ENCODE assay signal across 30 cellular contexts in the genomic region with DNA sequence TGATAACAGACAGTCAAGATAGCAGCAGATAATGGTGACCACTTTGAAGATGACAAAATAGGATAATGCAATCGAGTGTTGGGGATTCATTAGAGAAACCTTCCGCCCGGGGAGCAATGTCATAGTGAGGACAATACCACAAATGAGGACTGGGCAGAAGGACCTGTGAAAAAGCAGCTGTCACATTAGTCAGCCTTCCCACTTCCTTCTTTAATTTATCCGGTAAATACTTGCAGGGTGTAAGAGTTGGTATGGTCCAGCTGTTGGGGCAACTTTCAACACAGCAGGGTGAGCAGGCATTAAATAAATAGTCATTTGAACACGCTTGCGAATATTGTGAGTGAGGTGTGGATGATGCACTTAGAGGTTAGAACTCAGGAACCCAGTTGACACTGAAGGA.
"Had no signal": no experiment of that assay in that cellular context is flagged by ENCODE, and none has a peak within 500 bp of the region (broad histone marks: within the 10 kb centered on the region; RNA-seq: fewer than 3 reads in every experiment).

No MANE protein-coding gene starts in this region.

- H3K9ac ChIP-seq: neural progenitor cell, parathyroid adenoma had no signal

- H3K79me2 ChIP-seq: parathyroid adenoma had no signal

- H3K27ac ChIP-seq: neural progenitor cell, parathyroid adenoma, right atrium auricular region, stomach, thyroid gland, upper lobe of left lung, vagina had no signal

- H3K9me3 ChIP-seq: right atrium auricular region, stomach, thyroid gland, upper lobe of left lung, vagina had no signal

- H3K27me3 ChIP-seq: neural progenitor cell, right atrium auricular region, upper lobe of left lung, vagina had no signal

- H3K4me2 ChIP-seq: neural progenitor cell had no signal

- H3K4me1 ChIP-seq: neural progenitor cell, parathyroid adenoma, right atrium auricular region, stomach, thyroid gland, upper lobe of left lung, vagina had no signal

- DNase-seq: activated CD4-positive, alpha-beta memory T cell treated with anti-CD3 and anti-CD28 coated beads, Interleukin-2, amount 10 ng/mL, durations not matched to agents 7 days and 5 days; activated CD4-positive, alpha-beta T cell treated with anti-CD3 and anti-CD28 coated beads, Interleukin-2, amount 10 ng/mL, durations not matched to agents 7 days and 5 days; activated CD4-positive, CD25-positive, alpha-beta regulatory T cell treated with anti-CD3 and anti-CD28 coated beads, Interleukin-2, amount 50 U/mL, for 72 hours; activated CD8-positive, alpha-beta memory T cell treated with anti-CD3 and anti-CD28 coated beads, Interleukin-2, amount 50 U/mL, for 48 hours; activated gamma-delta T cell treated with Interleukin-2 at 50 U/mL for 16 hours; activated naive CD4-positive, alpha-beta T cell treated with anti-CD3 and anti-CD28 coated beads, Interleukin-2, amount 50 U/mL, for 16 hours; activated naive CD8-positive, alpha-beta T cell treated with anti-CD3 and anti-CD28 coated beads, Interleukin-2, amount 50 U/mL, for 24 hours; activated T-cell treated with anti-CD3 and anti-CD28 coated beads, Interleukin-2, amount 50 U/mL, for 24 hours; amygdala; caudate nucleus; cortex of kidney; effector memory CD8-positive, alpha-beta T cell; foreskin fibroblast; head of caudate nucleus; hippocampal formation; left colon; mammary epithelial cell; natural killer cell; occipital lobe; stimulated activated CD4-positive, alpha-beta T cell treated with anti-CD3 and anti-CD28 coated beads, Interleukin-15, amount 100 ng/mL, for 24 hours; stimulated activated CD4-positive, alpha-beta T cell treated with anti-CD3 and anti-CD28 coated beads, Interleukin-2, amount 100 ng/mL, for 24 hours; stimulated activated naive B cell treated with anti-CD40 and anti-IgM and Interleukin-4, amounts not matched to agents 10 μg/mL and 1 μg/mL and 100 μg/mL, for 72 hours; stomach; T1000; thyroid gland; upper lobe of left lung had no signal

- H3K36me3 ChIP-seq: neural progenitor cell, right atrium auricular region, stomach, thyroid gland, upper lobe of left lung, vagina had no signal

- H3K4me3 ChIP-seq: neural progenitor cell, right atrium auricular region, stomach, thyroid gland, upper lobe of left lung, vagina had no signal
